In genomic region chr22:48301421-48301820, GRCh38 we compare ENCODE assay signal across 21 cellular contexts.
"Had no signal": no experiment of that assay in that cellular context is flagged by ENCODE, and none has a peak within 500 bp of the region (broad histone marks: within the 10 kb centered on the region; RNA-seq: fewer than 3 reads in every experiment).

No MANE protein-coding gene starts in this region.

- H3K9me3 Mint-ChIP-seq: activated naive CD4-positive, alpha-beta T cell treated with anti-CD3 and anti-CD28 coated beads, Interleukin-2, amount 50 U/mL, for 72 hours; activated T-helper 1 cell treated with anti-CD3 and anti-CD28 coated beads, Interleukin-12 subunit alpha, Interleukin-12 subunit beta, Interleukin-2, Interleukin-4 antibody, amounts not matched to agents 30 ng/mL and 10 ng/mL and 1 ng/mL, durations not matched to agents 14 hours and 24 hours and 36 hours; natural killer cell; stimulated activated effector memory CD8-positive, alpha-beta T cell treated with anti-CD3 and anti-CD28 coated beads, Interleukin-12 subunit alpha, Interleukin-12 subunit beta, amount 100 ng/mL, for 72 hours; type B pancreatic cell had no signal

- H3K36me3 Mint-ChIP-seq: activated naive CD4-positive, alpha-beta T cell treated with anti-CD3 and anti-CD28 coated beads, Interleukin-2, amount 50 U/mL, for 72 hours; natural killer cell; stimulated activated effector memory CD8-positive, alpha-beta T cell treated with anti-CD3 and anti-CD28 coated beads, Interleukin-12 subunit alpha, Interleukin-12 subunit beta, amount 100 ng/mL, for 72 hours; type B pancreatic cell had no signal

- H3K4me3 ChIP-seq: adrenal gland, breast epithelium, left ventricle myocardium inferior, pancreas, sigmoid colon, stomach had no signal

- H3K9me3 ChIP-seq: adrenal gland, breast epithelium, left ventricle myocardium inferior, neutrophil, pancreas, sigmoid colon, stomach had no signal

- H3K4me3 Mint-ChIP-seq: activated T-helper 1 cell treated with anti-CD3 and anti-CD28 coated beads, Interleukin-12 subunit alpha, Interleukin-12 subunit beta, Interleukin-2, Interleukin-4 antibody, amounts not matched to agents 30 ng/mL and 10 ng/mL and 1 ng/mL, durations not matched to agents 14 hours and 24 hours and 36 hours; natural killer cell; stimulated activated effector memory CD8-positive, alpha-beta T cell treated with anti-CD3 and anti-CD28 coated beads, Interleukin-12 subunit alpha, Interleukin-12 subunit beta, amount 100 ng/mL, for 72 hours; type B pancreatic cell had no signal

- H3K36me3 ChIP-seq: adrenal gland, breast epithelium, left ventricle myocardium inferior, neutrophil, pancreas, sigmoid colon, stomach had no signal

- ATAC-seq: activated CD4-positive, CD25-positive, alpha-beta regulatory T cell treated with anti-CD3 and anti-CD28 coated beads, Interleukin-2, amount 50 U/mL, for 24 hours; activated naive CD4-positive, alpha-beta T cell treated with anti-CD3 and anti-CD28 coated beads, Interleukin-2, amount 50 U/mL, for 72 hours; natural killer cell; pancreas; stimulated activated effector memory CD8-positive, alpha-beta T cell treated with anti-CD3 and anti-CD28 coated beads, Interleukin-12 subunit alpha, Interleukin-12 subunit beta, amount 100 ng/mL, for 72 hours had no signal

- DNase-seq: activated CD4-positive, alpha-beta T cell treated with anti-CD3 and anti-CD28 coated beads, Interleukin-2, amount 50 U/mL, for 1 hour; activated gamma-delta T cell treated with Interleukin-2 at 50 U/mL for 16 hours; adrenal gland; dermis blood vessel endothelial cell; foreskin melanocyte; glutamatergic neuron; hippocampal formation; left ventricle myocardium inferior; mesenchymal stem cell; natural killer cell; pancreas; sigmoid colon; stimulated activated CD4-positive, alpha-beta T cell treated with anti-CD3 and anti-CD28 coated beads, Interleukin-4, amount 100 ng/mL, for 24 hours; stomach had no signal

- H3K27ac ChIP-seq: adrenal gland, breast epithelium, left ventricle myocardium inferior, neutrophil, pancreas, sigmoid colon, stomach had no signal

- H3K4me1 Mint-ChIP-seq: natural killer cell; stimulated activated effector memory CD8-positive, alpha-beta T cell treated with anti-CD3 and anti-CD28 coated beads, Interleukin-12 subunit alpha, Interleukin-12 subunit beta, amount 100 ng/mL, for 72 hours had no signal

- H3K27ac Mint-ChIP-seq: activated T-helper 1 cell treated with anti-CD3 and anti-CD28 coated beads, Interleukin-12 subunit alpha, Interleukin-12 subunit beta, Interleukin-2, Interleukin-4 antibody, amounts not matched to agents 30 ng/mL and 10 ng/mL and 1 ng/mL, durations not matched to agents 14 hours and 24 hours and 36 hours; natural killer cell; stimulated activated effector memory CD8-positive, alpha-beta T cell treated with anti-CD3 and anti-CD28 coated beads, Interleukin-12 subunit alpha, Interleukin-12 subunit beta, amount 100 ng/mL, for 72 hours; type B pancreatic cell had no signal

- H3K4me1 ChIP-seq: adrenal gland, breast epithelium, left ventricle myocardium inferior, pancreas, sigmoid colon, stomach had no signal

- H3K27me3 ChIP-seq: neutrophil, pancreas, sigmoid colon had no signal
